1 cellular context compared by ENCODE assay signal in the genomic region with DNA sequence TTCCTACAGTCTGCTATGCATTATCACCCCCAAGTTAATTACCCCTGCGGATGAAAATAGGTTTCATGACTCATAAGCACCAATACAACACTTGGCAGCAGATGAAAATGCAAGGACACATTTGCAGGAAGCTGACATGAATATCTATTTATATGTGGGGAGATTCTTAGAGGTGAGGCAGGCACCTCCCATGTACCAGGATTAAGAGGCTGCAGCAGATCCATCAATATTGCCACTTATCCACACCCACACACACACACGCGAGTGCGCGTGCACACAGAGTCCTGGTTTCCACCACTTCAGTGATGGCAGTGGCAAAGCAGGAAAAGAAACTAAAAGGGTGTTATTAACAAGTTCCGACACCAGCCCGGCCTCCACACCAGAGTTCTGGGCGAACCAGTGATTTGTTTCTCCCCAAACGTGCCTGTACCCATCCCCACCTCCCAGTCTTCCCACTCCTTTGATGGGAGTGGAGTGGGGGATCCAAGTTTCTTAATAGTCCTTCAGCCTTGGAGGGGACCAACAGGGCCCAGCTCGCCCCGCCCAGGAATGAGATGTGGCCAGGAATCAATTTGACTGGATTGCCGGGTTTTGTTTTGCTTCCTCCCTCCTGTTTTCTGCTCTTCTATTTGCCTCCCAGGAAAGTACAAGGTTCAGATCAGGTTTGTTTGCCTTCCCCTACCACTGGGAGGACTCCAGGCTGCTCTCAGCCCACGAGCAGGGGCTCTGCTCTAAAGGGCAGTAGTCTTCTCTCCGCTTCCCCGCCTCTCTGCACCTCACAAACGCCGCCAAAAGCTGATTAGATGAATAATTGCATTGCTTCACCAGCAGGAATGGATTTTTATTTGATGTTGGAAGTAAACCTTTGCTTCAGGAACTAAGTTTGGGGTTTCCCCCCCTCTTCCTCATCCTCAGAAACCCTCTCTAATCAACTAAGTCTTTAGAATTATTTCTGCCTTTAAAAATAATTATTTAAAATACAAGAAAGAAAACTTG.
A peak's percentile ranks its signal among the peaks of the same experiment; 100 is the strongest.
TF ChIP-seq lines count a peak whose summit lies in the region.

No MANE protein-coding gene starts in this region.

TF ChIP-seq in HepG2, 621 proteins besides CTCF, POLR2A, EP300 and RAD21 (continued from another document and continues in another):
- TF ChIP-seq, protein P1, sequence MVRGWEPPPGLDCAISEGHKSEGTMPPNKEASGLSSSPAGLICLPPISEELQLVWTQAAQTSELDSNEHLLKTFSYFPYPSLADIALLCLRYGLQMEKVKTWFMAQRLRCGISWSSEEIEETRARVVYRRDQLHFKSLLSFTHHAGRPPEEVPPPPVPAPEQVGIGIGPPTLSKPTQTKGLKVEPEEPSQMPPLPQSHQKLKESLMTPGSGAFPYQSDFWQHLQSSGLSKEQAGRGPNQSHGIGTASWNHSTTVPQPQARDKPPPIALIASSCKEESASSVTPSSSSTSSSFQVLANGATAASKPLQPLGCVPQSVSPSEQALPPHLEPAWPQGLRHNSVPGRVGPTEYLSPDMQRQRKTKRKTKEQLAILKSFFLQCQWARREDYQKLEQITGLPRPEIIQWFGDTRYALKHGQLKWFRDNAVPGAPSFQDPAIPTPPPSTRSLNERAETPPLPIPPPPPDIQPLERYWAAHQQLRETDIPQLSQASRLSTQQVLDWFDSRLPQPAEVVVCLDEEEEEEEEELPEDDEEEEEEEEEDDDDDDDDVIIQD (CRISPR knock-in tag; IDR thresholded peaks at IDR 0.05; ENCODE audit: low read depth): peak; percentile 63; the same call in 1 of the 2 replicates
- TF ChIP-seq, protein P2, sequence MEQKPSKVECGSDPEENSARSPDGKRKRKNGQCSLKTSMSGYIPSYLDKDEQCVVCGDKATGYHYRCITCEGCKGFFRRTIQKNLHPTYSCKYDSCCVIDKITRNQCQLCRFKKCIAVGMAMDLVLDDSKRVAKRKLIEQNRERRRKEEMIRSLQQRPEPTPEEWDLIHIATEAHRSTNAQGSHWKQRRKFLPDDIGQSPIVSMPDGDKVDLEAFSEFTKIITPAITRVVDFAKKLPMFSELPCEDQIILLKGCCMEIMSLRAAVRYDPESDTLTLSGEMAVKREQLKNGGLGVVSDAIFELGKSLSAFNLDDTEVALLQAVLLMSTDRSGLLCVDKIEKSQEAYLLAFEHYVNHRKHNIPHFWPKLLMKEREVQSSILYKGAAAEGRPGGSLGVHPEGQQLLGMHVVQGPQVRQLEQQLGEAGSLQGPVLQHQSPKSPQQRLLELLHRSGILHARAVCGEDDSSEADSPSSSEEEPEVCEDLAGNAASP (CRISPR knock-in tag; IDR thresholded peaks at IDR 0.05; ENCODE audit: borderline replicate concordance): peak; percentile 75; the same call in 1 of the 2 replicates
- peak; percentile 57; the same call in 1 of the 2 replicates for TF ChIP-seq MEIS2 (CRISPR knock-in tag; IDR thresholded peaks at IDR 0.05)
- TF ChIP-seq, protein P3, sequence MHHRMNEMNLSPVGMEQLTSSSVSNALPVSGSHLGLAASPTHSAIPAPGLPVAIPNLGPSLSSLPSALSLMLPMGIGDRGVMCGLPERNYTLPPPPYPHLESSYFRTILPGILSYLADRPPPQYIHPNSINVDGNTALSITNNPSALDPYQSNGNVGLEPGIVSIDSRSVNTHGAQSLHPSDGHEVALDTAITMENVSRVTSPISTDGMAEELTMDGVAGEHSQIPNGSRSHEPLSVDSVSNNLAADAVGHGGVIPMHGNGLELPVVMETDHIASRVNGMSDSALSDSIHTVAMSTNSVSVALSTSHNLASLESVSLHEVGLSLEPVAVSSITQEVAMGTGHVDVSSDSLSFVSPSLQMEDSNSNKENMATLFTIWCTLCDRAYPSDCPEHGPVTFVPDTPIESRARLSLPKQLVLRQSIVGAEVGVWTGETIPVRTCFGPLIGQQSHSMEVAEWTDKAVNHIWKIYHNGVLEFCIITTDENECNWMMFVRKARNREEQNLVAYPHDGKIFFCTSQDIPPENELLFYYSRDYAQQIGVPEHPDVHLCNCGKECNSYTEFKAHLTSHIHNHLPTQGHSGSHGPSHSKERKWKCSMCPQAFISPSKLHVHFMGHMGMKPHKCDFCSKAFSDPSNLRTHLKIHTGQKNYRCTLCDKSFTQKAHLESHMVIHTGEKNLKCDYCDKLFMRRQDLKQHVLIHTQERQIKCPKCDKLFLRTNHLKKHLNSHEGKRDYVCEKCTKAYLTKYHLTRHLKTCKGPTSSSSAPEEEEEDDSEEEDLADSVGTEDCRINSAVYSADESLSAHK (CRISPR knock-in tag; IDR thresholded peaks at IDR 0.05; ENCODE audit: borderline replicate concordance): no peak
- no peak for TF ChIP-seq SYNCRIP (IDR thresholded peaks at IDR 0.05; ENCODE audit: insufficient read depth, low read depth, low read length)
- TF ChIP-seq, protein P4, sequence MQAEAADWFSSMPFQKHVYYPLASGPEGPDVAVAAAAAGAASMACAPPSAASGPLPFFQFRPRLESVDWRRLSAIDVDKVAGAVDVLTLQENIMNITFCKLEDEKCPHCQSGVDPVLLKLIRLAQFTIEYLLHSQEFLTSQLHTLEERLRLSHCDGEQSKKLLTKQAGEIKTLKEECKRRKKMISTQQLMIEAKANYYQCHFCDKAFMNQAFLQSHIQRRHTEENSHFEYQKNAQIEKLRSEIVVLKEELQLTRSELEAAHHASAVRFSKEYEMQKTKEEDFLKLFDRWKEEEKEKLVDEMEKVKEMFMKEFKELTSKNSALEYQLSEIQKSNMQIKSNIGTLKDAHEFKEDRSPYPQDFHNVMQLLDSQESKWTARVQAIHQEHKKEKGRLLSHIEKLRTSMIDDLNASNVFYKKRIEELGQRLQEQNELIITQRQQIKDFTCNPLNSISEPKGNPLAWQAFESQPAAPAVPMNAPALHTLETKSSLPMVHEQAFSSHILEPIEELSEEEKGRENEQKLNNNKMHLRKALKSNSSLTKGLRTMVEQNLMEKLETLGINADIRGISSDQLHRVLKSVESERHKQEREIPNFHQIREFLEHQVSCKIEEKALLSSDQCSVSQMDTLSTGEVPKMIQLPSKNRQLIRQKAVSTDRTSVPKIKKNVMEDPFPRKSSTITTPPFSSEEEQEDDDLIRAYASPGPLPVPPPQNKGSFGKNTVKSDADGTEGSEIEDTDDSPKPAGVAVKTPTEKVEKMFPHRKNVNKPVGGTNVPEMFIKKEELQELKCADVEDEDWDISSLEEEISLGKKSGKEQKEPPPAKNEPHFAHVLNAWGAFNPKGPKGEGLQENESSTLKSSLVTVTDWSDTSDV (CRISPR knock-in tag; IDR thresholded peaks at IDR 0.05): no peak
- TF ChIP-seq, protein P5, sequence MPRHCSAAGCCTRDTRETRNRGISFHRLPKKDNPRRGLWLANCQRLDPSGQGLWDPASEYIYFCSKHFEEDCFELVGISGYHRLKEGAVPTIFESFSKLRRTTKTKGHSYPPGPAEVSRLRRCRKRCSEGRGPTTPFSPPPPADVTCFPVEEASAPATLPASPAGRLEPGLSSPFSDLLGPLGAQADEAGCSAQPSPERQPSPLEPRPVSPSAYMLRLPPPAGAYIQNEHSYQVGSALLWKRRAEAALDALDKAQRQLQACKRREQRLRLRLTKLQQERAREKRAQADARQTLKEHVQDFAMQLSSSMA (CRISPR knock-in tag; IDR thresholded peaks at IDR 0.05): no peak
- peak; percentile 42; the same call in 1 of the 2 replicates for TF ChIP-seq POLR2AphosphoS5 (IDR thresholded peaks at IDR 0.05; ENCODE audit: low read depth, low read length)
- peak; percentile 78; the same call in 1 of the 2 replicates for TF ChIP-seq ZNF331 (CRISPR knock-in tag; IDR thresholded peaks at IDR 0.05)
- TF ChIP-seq SMAD9 (CRISPR knock-in tag; IDR thresholded peaks at IDR 0.05): no peak
- no peak for TF ChIP-seq PHF8 (CRISPR knock-in tag; IDR thresholded peaks at IDR 0.05)
- TF ChIP-seq ATRX (CRISPR knock-in tag; IDR thresholded peaks at IDR 0.05; ENCODE audit: borderline replicate concordance): no peak
- TF ChIP-seq ZNF577 (CRISPR knock-in tag; IDR thresholded peaks at IDR 0.05; ENCODE audit: borderline replicate concordance, low read depth): no peak
- TF ChIP-seq, protein P6, sequence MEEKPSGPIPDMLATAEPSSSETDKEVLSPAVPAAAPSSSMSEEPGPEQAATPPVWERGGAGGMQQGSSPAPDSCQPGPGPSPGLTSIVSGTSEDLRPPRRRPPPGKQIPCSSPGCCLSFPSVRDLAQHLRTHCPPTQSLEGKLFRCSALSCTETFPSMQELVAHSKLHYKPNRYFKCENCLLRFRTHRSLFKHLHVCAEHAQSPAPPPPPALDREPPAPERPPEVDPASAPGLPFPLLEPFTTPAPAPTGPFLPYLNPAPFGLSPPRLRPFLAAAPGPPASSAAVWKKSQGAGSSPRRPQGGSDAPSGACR (CRISPR knock-in tag; IDR thresholded peaks at IDR 0.05): 0 out of 2 replicates have a peak, but pooled peaks have one; percentile 33
- no peak for TF ChIP-seq ZNF143 (CRISPR knock-in tag; IDR thresholded peaks at IDR 0.05)
- TF ChIP-seq, protein P7, sequence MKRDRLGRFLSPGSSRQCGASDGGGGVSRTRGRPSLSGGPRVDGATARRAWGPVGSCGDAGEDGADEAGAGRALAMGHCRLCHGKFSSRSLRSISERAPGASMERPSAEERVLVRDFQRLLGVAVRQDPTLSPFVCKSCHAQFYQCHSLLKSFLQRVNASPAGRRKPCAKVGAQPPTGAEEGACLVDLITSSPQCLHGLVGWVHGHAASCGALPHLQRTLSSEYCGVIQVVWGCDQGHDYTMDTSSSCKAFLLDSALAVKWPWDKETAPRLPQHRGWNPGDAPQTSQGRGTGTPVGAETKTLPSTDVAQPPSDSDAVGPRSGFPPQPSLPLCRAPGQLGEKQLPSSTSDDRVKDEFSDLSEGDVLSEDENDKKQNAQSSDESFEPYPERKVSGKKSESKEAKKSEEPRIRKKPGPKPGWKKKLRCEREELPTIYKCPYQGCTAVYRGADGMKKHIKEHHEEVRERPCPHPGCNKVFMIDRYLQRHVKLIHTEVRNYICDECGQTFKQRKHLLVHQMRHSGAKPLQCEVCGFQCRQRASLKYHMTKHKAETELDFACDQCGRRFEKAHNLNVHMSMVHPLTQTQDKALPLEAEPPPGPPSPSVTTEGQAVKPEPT (CRISPR knock-in tag; IDR thresholded peaks at IDR 0.05; ENCODE audit: low read depth): no peak
- TF ChIP-seq, protein P8, sequence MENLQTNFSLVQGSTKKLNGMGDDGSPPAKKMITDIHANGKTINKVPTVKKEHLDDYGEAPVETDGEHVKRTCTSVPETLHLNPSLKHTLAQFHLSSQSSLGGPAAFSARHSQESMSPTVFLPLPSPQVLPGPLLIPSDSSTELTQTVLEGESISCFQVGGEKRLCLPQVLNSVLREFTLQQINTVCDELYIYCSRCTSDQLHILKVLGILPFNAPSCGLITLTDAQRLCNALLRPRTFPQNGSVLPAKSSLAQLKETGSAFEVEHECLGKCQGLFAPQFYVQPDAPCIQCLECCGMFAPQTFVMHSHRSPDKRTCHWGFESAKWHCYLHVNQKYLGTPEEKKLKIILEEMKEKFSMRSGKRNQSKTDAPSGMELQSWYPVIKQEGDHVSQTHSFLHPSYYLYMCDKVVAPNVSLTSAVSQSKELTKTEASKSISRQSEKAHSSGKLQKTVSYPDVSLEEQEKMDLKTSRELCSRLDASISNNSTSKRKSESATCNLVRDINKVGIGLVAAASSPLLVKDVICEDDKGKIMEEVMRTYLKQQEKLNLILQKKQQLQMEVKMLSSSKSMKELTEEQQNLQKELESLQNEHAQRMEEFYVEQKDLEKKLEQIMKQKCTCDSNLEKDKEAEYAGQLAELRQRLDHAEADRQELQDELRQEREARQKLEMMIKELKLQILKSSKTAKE (CRISPR knock-in tag; IDR thresholded peaks at IDR 0.05; ENCODE audit: borderline replicate concordance): peak; percentile 28; the same call in 1 of the 2 replicates
- TF ChIP-seq GPN1 (CRISPR knock-in tag; IDR thresholded peaks at IDR 0.05; ENCODE audit: borderline replicate concordance): no peak
- TF ChIP-seq KLF13 (CRISPR knock-in tag; IDR thresholded peaks at IDR 0.05): no peak
- no peak for TF ChIP-seq MBNL3 (CRISPR knock-in tag; conservative IDR thresholded peaks at IDR 0.05)
- TF ChIP-seq, protein P9, sequence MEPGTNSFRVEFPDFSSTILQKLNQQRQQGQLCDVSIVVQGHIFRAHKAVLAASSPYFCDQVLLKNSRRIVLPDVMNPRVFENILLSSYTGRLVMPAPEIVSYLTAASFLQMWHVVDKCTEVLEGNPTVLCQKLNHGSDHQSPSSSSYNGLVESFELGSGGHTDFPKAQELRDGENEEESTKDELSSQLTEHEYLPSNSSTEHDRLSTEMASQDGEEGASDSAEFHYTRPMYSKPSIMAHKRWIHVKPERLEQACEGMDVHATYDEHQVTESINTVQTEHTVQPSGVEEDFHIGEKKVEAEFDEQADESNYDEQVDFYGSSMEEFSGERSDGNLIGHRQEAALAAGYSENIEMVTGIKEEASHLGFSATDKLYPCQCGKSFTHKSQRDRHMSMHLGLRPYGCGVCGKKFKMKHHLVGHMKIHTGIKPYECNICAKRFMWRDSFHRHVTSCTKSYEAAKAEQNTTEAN (CRISPR knock-in tag; conservative IDR thresholded peaks at IDR 0.05): no peak
- no peak for TF ChIP-seq ZNF33B (CRISPR knock-in tag; IDR thresholded peaks at IDR 0.05)
- TF ChIP-seq JUNB (CRISPR knock-in tag; IDR thresholded peaks at IDR 0.05; ENCODE audit: borderline replicate concordance): no peak
- TF ChIP-seq ZNF780A (CRISPR knock-in tag; IDR thresholded peaks at IDR 0.05): no peak
- TF ChIP-seq, protein P10, sequence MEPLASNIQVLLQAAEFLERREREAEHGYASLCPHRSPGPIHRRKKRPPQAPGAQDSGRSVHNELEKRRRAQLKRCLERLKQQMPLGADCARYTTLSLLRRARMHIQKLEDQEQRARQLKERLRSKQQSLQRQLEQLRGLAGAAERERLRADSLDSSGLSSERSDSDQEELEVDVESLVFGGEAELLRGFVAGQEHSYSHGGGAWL (CRISPR knock-in tag; IDR thresholded peaks at IDR 0.05): no peak
- no peak for TF ChIP-seq ZFP36 (IDR thresholded peaks at IDR 0.05; ENCODE audit: borderline replicate concordance, low read depth, low read length, partially characterized antibody)
- TF ChIP-seq SAP130 (CRISPR knock-in tag; IDR thresholded peaks at IDR 0.05; ENCODE audit: low read depth): peak; percentile 89
- TF ChIP-seq PITX1 (CRISPR knock-in tag; IDR thresholded peaks at IDR 0.05): no peak
- TF ChIP-seq PRMT3 (CRISPR knock-in tag; IDR thresholded peaks at IDR 0.05; ENCODE audit: borderline replicate concordance, low read depth): no peak
